ENCODE assay signal across 8 cellular contexts in genomic region chr7:70694357-70694908, GRCh38.
A peak's percentile ranks its signal among the peaks of the same experiment; 100 is the strongest.
DNase-seq lines count a peak whose midpoint lies in the region; ATAC-seq and TF ChIP-seq lines count a peak whose summit lies in the region.

No MANE protein-coding gene starts in this region.

- H2BK12ac ChIP-seq in neuronal stem cell (ENCODE audit: low read length) = no peak overlapping the region

- no peak overlapping the region for H2BK5ac ChIP-seq in neuronal stem cell (ENCODE audit: low read length)

- peak overlapping the region; percentile 99 for H3K4me2 ChIP-seq in neuronal stem cell (ENCODE audit: insufficient read depth, low read length, poor library complexity, severe bottlenecking)

- peak overlapping the region; percentile 94 for H3K9ac ChIP-seq in HUES6 (ENCODE audit: low read length)
- peak overlapping the region; percentile 84 for H3K9ac ChIP-seq in neuronal stem cell (ENCODE audit: low read depth, low read length, poor library complexity)

- H3K14ac ChIP-seq in neuronal stem cell (ENCODE audit: low read length) = peak overlapping the region; percentile 51

- peaks cover 16% of the 10 kb centered on the region for H3K4me1 Mint-ChIP-seq in activated T-cell treated with anti-CD3 and anti-CD28 coated beads, Interleukin-2, amount 50 U/mL, for 4 hours (ENCODE audit: low read depth)

- no peaks in the 10 kb centered on the region for H3K36me3 Mint-ChIP-seq in activated T-cell treated with anti-CD3 and anti-CD28 coated beads, Interleukin-2, amount 50 U/mL, for 4 hours (ENCODE audit: insufficient read depth)

- H2AFZ ChIP-seq in neuronal stem cell (ENCODE audit: low read length) = peak overlapping the region; percentile 82

- H3K4me1 ChIP-seq in HUES6 (ENCODE audit: control insufficient read depth, insufficient read depth, low read length) = peaks cover 37% of the 10 kb centered on the region
- peaks cover 6 to 28% of the 10 kb centered on the region in 2 donors for H3K4me1 ChIP-seq in neuronal stem cell (ENCODE audit: control insufficient read depth in 2 of 2, insufficient read depth in 1 of 2, low read depth in 1 of 2, low read length in 2 of 2)

- H3K9me3 ChIP-seq in HUES6 (ENCODE audit: control insufficient read depth, insufficient read depth, low read depth, low read length) (no peaks in the 10 kb centered on the region), neuronal stem cell (replicated peaks in 1 of 2; ENCODE audit: control insufficient read depth in 2 of 2, insufficient read depth in 1 of 2, low read depth in 1 of 2, low read length in 2 of 2) (no peaks in the 10 kb centered on the region)

- peak; percentile 45 to 48 for ATAC-seq in activated T-cell treated with anti-CD3 and anti-CD28 coated beads, Interleukin-2, amount 50 U/mL, for 4 hours
- ATAC-seq in activated CD4-positive, CD25-positive, alpha-beta regulatory T cell treated with anti-CD3 and anti-CD28 coated beads, Interleukin-2, amount 50 U/mL, for 24 hours = no peak

- no peak overlapping the region for H3K23ac ChIP-seq in neuronal stem cell (ENCODE audit: low read depth, low read length, poor library complexity)

- H3K27ac ChIP-seq in HUES6 (ENCODE audit: low read depth, low read length) (peak overlapping the region; percentile 70; the same call in 1 of the 2 replicates), neuronal stem cell (replicated peaks; ENCODE audit: low read length) (peak overlapping the region; percentile 51)

- H3K36me3 ChIP-seq in HUES6 (ENCODE audit: control insufficient read depth, insufficient read depth, low read length) (peaks cover 5% of the 10 kb centered on the region; the same call in 1 of the 2 replicates), neuronal stem cell (replicated peaks in 1 of 2; ENCODE audit: control insufficient read depth in 2 of 2, insufficient read depth in 2 of 2, low read length in 2 of 2) (peaks cover 0 to 22% of the 10 kb centered on the region in 2 donors)

- H3K27me3 ChIP-seq in HUES6 (ENCODE audit: control insufficient read depth, insufficient read depth, low read length) = peaks cover 57% of the 10 kb centered on the region
- H3K27me3 ChIP-seq in neuronal stem cell (ENCODE audit: control insufficient read depth in 3 of 3, insufficient read depth in 3 of 3, low read depth in 1 of 3, low read length in 3 of 3) = peaks cover 0 to 12% (median 0%) of the 10 kb centered on the region in 3 experiments

- no peak overlapping the region for H4K91ac ChIP-seq in neuronal stem cell (ENCODE audit: low read depth, low read length, poor library complexity)

- H4K8ac ChIP-seq in neuronal stem cell (ENCODE audit: low read depth, low read length) = no peak overlapping the region

- peaks cover 2% of the 10 kb centered on the region for H3K79me1 ChIP-seq in neuronal stem cell (ENCODE audit: low read depth, low read length)

- H3K27me3 Mint-ChIP-seq in activated T-cell treated with anti-CD3 and anti-CD28 coated beads, Interleukin-2, amount 50 U/mL, for 4 hours (ENCODE audit: low read depth) = peaks cover 29% of the 10 kb centered on the region

- H3K4me3 ChIP-seq in HUES6 (ENCODE audit: low read depth, low read length) (peak overlapping the region; percentile 94), neuronal stem cell (ENCODE audit: low read length in 2 of 2) (peak overlapping the region; percentile 79 to 93)

- no peaks in the 10 kb centered on the region for H3K9me3 Mint-ChIP-seq in activated T-cell treated with anti-CD3 and anti-CD28 coated beads, Interleukin-2, amount 50 U/mL, for 4 hours

- no CpG with 5 or more reads among the region's 85 CpGs for WGBS in neuronal stem cell (ENCODE audit: extremely low coverage in 2 of 2, insufficient read length in 2 of 2, insufficient replicate concordance in 1 of 2), 2 donors

- no peak for TF ChIP-seq CTCF in GM20000 (IDR thresholded peaks at IDR 0.05; ENCODE audit: extremely low read depth, missing control alignments)

- H2BK15ac ChIP-seq in neuronal stem cell (ENCODE audit: low read length) = no peak overlapping the region

- no peak overlapping the region for H2AK5ac ChIP-seq in neuronal stem cell (ENCODE audit: low read depth, low read length)

- peak overlapping the region; percentile 9 for H2BK120ac ChIP-seq in neuronal stem cell (ENCODE audit: low read depth, low read length)

- H3K4me3 Mint-ChIP-seq in activated T-cell treated with anti-CD3 and anti-CD28 coated beads, Interleukin-2, amount 50 U/mL, for 4 hours = peak overlapping the region; percentile 81

- H3K4ac ChIP-seq in neuronal stem cell (ENCODE audit: low read length) = no peak overlapping the region

- H3K18ac ChIP-seq in neuronal stem cell (ENCODE audit: low read length) = peak overlapping the region; percentile 95

- peak; percentile 36 for DNase-seq in EL
- peak; percentile 73 for DNase-seq in GM20000 (ENCODE audit: low spot score)
- DNase-seq in activated T-cell treated with anti-CD3 and anti-CD28 coated beads, Interleukin-2, amount 50 U/mL, for 4 hours = peak; percentile 12
- DNase-seq in germinal center (ENCODE audit: low spot score) = peak; percentile 52
- DNase-seq in neuronal stem cell (ENCODE audit: low spot score) = peak; percentile 58
- no peak for DNase-seq in SW 1271 (lab: John Stamatoyannopoulos, UW)

Comparison
In these comparisons a context has a peak if more than half of its experiments do, and no peak if none do; other contexts are left out.
1. DNase-seq: peak in EL (single experiment), GM20000 (single experiment), activated T-cell treated with anti-CD3 and anti-CD28 coated beads, Interleukin-2, amount 50 U/mL, for 4 hours (single experiment), germinal center (single experiment) and neuronal stem cell (single experiment); none in SW 1271 (0 of 2).
2. ATAC-seq: peak in activated T-cell treated with anti-CD3 and anti-CD28 coated beads, Interleukin-2, amount 50 U/mL, for 4 hours (2 of 2); none in activated CD4-positive, CD25-positive, alpha-beta regulatory T cell treated with anti-CD3 and anti-CD28 coated beads, Interleukin-2, amount 50 U/mL, for 24 hours (0 of 2).